In the genomic region with DNA sequence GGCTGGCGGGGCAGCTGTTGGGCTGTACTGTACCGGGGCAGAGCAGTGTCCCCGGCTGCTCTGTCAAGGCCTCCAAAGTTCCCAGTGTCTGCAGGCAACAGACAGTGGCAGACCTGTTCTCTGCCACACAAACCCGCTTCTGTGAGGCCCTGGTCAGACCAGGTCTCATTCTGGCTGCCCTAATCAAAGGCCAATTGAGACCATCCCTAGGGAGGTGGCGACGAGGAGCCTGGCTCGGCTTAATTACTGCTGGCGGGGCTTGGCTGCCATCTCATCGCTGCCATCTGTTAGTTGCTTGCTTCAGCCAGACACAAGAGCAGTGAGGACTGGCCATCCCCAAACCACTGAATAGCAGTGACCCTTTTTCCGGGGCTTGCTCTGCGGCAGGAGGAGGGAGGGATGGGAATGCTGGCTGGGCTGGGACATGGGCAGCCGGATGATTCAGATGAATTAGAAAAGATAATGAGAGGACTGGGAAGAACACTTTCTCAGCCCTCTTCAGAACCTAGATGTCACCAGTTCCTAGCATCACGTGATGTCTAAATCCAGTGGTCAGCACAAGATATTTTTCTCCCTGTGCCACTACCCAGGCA, we compare ENCODE assay signal across 14 cellular contexts. TPM values are rescaled to one million over a fixed set of nuclear protein-coding genes. Genes with fewer than 3 reads are reported as not detected.
A peak's percentile ranks its signal among the peaks of the same experiment; 100 is the strongest.
DNase-seq lines count a peak whose midpoint lies in the region; ATAC-seq and TF ChIP-seq lines count a peak whose summit lies in the region.
"Had no signal": no experiment of that assay in that cellular context is flagged by ENCODE, and none has a peak within 500 bp of the region (broad histone marks: within the 10 kb centered on the region; RNA-seq: fewer than 3 reads in every experiment).

No MANE protein-coding gene starts in this region.

- H3K9me3 ChIP-seq in WERI-Rb-1 (ENCODE audit: severe bottlenecking): no peaks in the 10 kb centered on the region
- H3K9me3 ChIP-seq: thyroid gland had no signal

- no peaks in the 10 kb centered on the region for H3K27me3 ChIP-seq in WERI-Rb-1 (ENCODE audit: insufficient read depth, low read depth, severe bottlenecking)
- H3K27me3 ChIP-seq: thyroid gland had no signal

- no peaks in the 10 kb centered on the region for H3K9me3 Mint-ChIP-seq in Calu3 (ENCODE audit: low read depth, unreplicated experiment)
- H3K9me3 Mint-ChIP-seq in stimulated activated naive B cell treated with anti-CD40 and anti-IgM and Interleukin-4, amounts not matched to agents 10 μg/mL and 1 μg/mL and 100 μg/mL, for 72 hours: no peaks in the 10 kb centered on the region
- H3K9me3 Mint-ChIP-seq: naive thymus-derived CD8-positive, alpha-beta T cell had no signal

- H3K4me1 Mint-ChIP-seq in Calu3 (ENCODE audit: low read depth, unreplicated experiment): peaks cover 9% of the 10 kb centered on the region
- peaks cover 0 to 2% of the 10 kb centered on the region in 2 donors for H3K4me1 Mint-ChIP-seq in stimulated activated naive B cell treated with anti-CD40 and anti-IgM and Interleukin-4, amounts not matched to agents 10 μg/mL and 1 μg/mL and 100 μg/mL, for 72 hours
- H3K4me1 Mint-ChIP-seq: naive thymus-derived CD8-positive, alpha-beta T cell had no signal

- H3K27ac ChIP-seq in WERI-Rb-1 (no peak overlapping the region), substantia nigra (ENCODE audit: low read depth, low read length, poor library complexity, severe bottlenecking) (peak overlapping the region; percentile 39)
- H3K27ac ChIP-seq: KMS-11, thyroid gland had no signal

- intact Hi-C loops in Calu3 (cut with micrococcal nuclease; ENCODE audit: unreplicated experiment): no loop called here

- no peaks in the 10 kb centered on the region for H3K36me3 Mint-ChIP-seq in Calu3 (ENCODE audit: insufficient read depth, unreplicated experiment)
- H3K36me3 Mint-ChIP-seq in stimulated activated naive B cell treated with anti-CD40 and anti-IgM and Interleukin-4, amounts not matched to agents 10 μg/mL and 1 μg/mL and 100 μg/mL, for 72 hours: peaks cover 20 to 51% of the 10 kb centered on the region in 2 donors

- no peaks in the 10 kb centered on the region for H3K36me3 ChIP-seq in WERI-Rb-1
- H3K36me3 ChIP-seq: thyroid gland had no signal

- no peak overlapping the region for H3K27ac Mint-ChIP-seq in Calu3 (ENCODE audit: unreplicated experiment)
- H3K27ac Mint-ChIP-seq in stimulated activated naive B cell treated with anti-CD40 and anti-IgM and Interleukin-4, amounts not matched to agents 10 μg/mL and 1 μg/mL and 100 μg/mL, for 72 hours: no peak overlapping the region

- no peak for ATAC-seq in GM18873 (IDR thresholded peaks at IDR 0.05; ENCODE audit: low FRiP score, unreplicated experiment)
- ATAC-seq in stimulated activated naive B cell treated with anti-CD40 and anti-IgM and Interleukin-4, amounts not matched to agents 10 μg/mL and 1 μg/mL and 100 μg/mL, for 72 hours (replicated peaks): no peak
- ATAC-seq: naive thymus-derived CD8-positive, alpha-beta T cell had no signal

- no peaks in the 10 kb centered on the region for H3K27me3 Mint-ChIP-seq in Calu3 (ENCODE audit: unreplicated experiment)
- peaks cover 4 to 12% of the 10 kb centered on the region in 2 donors for H3K27me3 Mint-ChIP-seq in stimulated activated naive B cell treated with anti-CD40 and anti-IgM and Interleukin-4, amounts not matched to agents 10 μg/mL and 1 μg/mL and 100 μg/mL, for 72 hours
- H3K27me3 Mint-ChIP-seq: naive thymus-derived CD8-positive, alpha-beta T cell had no signal

- no peak for TF ChIP-seq CTCF in WERI-Rb-1 (IDR thresholded peaks at IDR 0.05; ENCODE audit: low read depth, low read length)
- no peak for TF ChIP-seq CTCF in Calu3 (IDR thresholded peaks at IDR 0.05; ENCODE audit: unreplicated experiment)

- H3K4me3 ChIP-seq in WERI-Rb-1 (ENCODE audit: low read depth, low read length): no peak overlapping the region
- H3K4me3 ChIP-seq: coronary artery, thyroid gland had no signal

- CTCF ChIA-PET in Calu3 (lab: Charles Lee): no interaction called here

- no peak overlapping the region for H3K4me3 Mint-ChIP-seq in Calu3 (ENCODE audit: low read depth, unreplicated experiment)
- no peak overlapping the region for H3K4me3 Mint-ChIP-seq in stimulated activated naive B cell treated with anti-CD40 and anti-IgM and Interleukin-4, amounts not matched to agents 10 μg/mL and 1 μg/mL and 100 μg/mL, for 72 hours
- H3K4me3 Mint-ChIP-seq: naive thymus-derived CD8-positive, alpha-beta T cell had no signal

- no TSS peak for BruUV-seq in Calu3 (replicated peaks; lab: Mats Ljungman, UMichigan)

- DNase-seq in NCI-H1436 (lab: John Stamatoyannopoulos, UW): peak; percentile 4
- no peak for DNase-seq in NCI-H1436 treated with DMSO at 0.1 percent for 48 hours (lab: John Stamatoyannopoulos, UW)
- peak; percentile 37 for DNase-seq in WERI-Rb-1
- DNase-seq in hepatic stellate cell (ENCODE audit: low spot score): peak; percentile 64
- DNase-seq in substantia nigra (lab: John Stamatoyannopoulos, UW): peak in 43 of 49 donors; percentile 2 to 75 (median 34)
- no peak for DNase-seq in Calu3
- no peak for DNase-seq in stimulated activated naive B cell treated with anti-CD40 and anti-IgM and Interleukin-4, amounts not matched to agents 10 μg/mL and 1 μg/mL and 100 μg/mL, for 72 hours
- DNase-seq: ACHN; naive thymus-derived CD8-positive, alpha-beta T cell; stimulated activated CD4-positive, alpha-beta T cell treated with anti-CD3 and anti-CD28 coated beads, Interleukin-4, amount 100 ng/mL, for 1 hour; thyroid gland had no signal

RNA-seq across cellular contexts. Expression of gene ERG28, which starts 24.5 kb away (rescaled TPM):
- total RNA-seq in Calu3 (2022): 30.5 and 30.9 TPM in 2 replicates

RNA-seq across cellular contexts. Expression of gene TTLL5, which starts 24.9 kb away (rescaled TPM):
- total RNA-seq in Calu3 (2022): 46.8 and 47.5 TPM in 2 replicates

RNA-seq across cellular contexts. Expression of gene FLVCR2, which starts 57.8 kb away (rescaled TPM):
- 0.61 and 1.4 TPM in 2 replicates for total RNA-seq in Calu3 (2022)

Comparison
In these comparisons a context has a peak if more than half of its experiments do, and no peak if none do; other contexts are left out.
1. DNase-seq: peak in NCI-H1436 (single experiment), WERI-Rb-1 (single experiment), hepatic stellate cell (single experiment) and substantia nigra (43 of 49); none in NCI-H1436 treated with DMSO at 0.1 percent for 48 hours (single experiment), Calu3 (single experiment) and stimulated activated naive B cell treated with anti-CD40 and anti-IgM and Interleukin-4, amounts not matched to agents 10 μg/mL and 1 μg/mL and 100 μg/mL, for 72 hours (single experiment).